ENCODE assay signal across 11 cellular contexts in the genomic region with DNA sequence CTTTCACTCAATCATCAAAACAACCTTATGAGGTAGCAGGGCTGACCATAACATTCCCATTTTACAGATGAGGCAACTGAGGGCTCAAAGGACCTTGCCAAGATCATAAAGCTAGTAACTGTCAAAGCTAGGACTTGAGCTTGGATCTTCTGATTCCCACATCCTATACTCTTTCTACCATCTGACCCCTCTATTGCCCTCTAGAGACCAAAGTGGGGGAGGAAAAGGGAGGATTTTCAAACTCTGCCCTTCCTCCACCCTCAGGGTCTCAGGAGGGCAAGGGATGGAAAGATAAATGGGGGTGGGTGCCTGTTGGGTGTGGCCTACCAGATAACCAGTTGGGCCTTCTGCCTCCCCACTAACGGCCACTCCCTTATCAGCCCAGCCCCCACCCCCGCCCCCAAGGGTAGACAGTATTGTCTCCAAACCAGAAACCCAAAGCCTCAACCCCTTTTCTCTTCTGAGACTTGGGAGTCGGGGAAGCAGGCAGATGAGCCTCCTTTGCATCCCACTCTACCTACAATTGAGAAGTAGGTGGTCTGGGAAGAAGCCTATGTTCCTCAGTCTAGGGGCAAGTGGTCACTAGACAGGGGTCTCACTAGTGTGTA. TPM values are rescaled to one million over a fixed set of nuclear protein-coding genes. Genes with fewer than 3 reads are reported as not detected.
DNase-seq lines count a peak whose midpoint lies in the region; ATAC-seq and TF ChIP-seq lines count a peak whose summit lies in the region.
"Had no signal": no experiment of that assay in that cellular context is flagged by ENCODE, and none has a peak within 500 bp of the region (broad histone marks: within the 10 kb centered on the region; RNA-seq: fewer than 3 reads in every experiment).

No MANE protein-coding gene starts in this region.

- TF ChIP-seq CTCF in RWPE2 (IDR thresholded peaks at IDR 0.05; ENCODE audit: poor library complexity, severe bottlenecking) (peak; percentile 19), epithelial cell of proximal tubule (conservative IDR thresholded peaks at IDR 0.05; ENCODE audit: low read depth, low read length) (peak; percentile 36)

- H3K9me3 ChIP-seq in RWPE2 (ENCODE audit: severe bottlenecking) = no peaks in the 10 kb centered on the region
- H3K9me3 ChIP-seq: prostate gland had no signal

- DNase-seq in activated naive CD4-positive, alpha-beta T cell treated with anti-CD3 and anti-CD28 coated beads, Interleukin-2, amount 10 ng/mL, durations not matched to agents 7 days and 5 days = no peak
- DNase-seq in activated naive CD4-positive, alpha-beta T cell (lab: John Stamatoyannopoulos, UW) = no peak
- no peak for DNase-seq in RWPE2 (ENCODE audit: low spot score)
- DNase-seq in epithelial cell of proximal tubule (ENCODE audit: low read depth) = no peak
- no peak for DNase-seq in stimulated activated naive CD8-positive, alpha-beta T cell treated with anti-CD3 and anti-CD28 coated beads, Interleukin-15, amount 100 ng/mL, for 72 hours
- DNase-seq in SHP77 treated with DMSO at 0.1 percent for 48 hours (lab: John Stamatoyannopoulos, UW) = no peak
- no peak for DNase-seq in NOMO-1 (lab: John Stamatoyannopoulos, UW; ENCODE audit: unreplicated experiment in 2 of 2)
- no peak for DNase-seq in NCI-H2107 treated with DMSO at 0.1 percent for 48 hours (lab: John Stamatoyannopoulos, UW; ENCODE audit: unreplicated experiment)
- DNase-seq: activated CD4-positive, alpha-beta T cell treated with anti-CD3 and anti-CD28 coated beads for 1 hour; NCI-H1092 had no signal

- peak overlapping the region; percentile 73 for H3K27ac ChIP-seq in RWPE2 (ENCODE audit: poor library complexity, severe bottlenecking)
- H3K27ac ChIP-seq: prostate gland had no signal

- no peaks in the 10 kb centered on the region for H3K9me3 Mint-ChIP-seq in activated naive CD4-positive, alpha-beta T cell treated with anti-CD3 and anti-CD28 coated beads, Interleukin-2, amount 10 ng/mL, durations not matched to agents 7 days and 5 days
- no peaks in the 10 kb centered on the region for H3K9me3 Mint-ChIP-seq in stimulated activated naive CD8-positive, alpha-beta T cell treated with anti-CD3 and anti-CD28 coated beads, Interleukin-15, amount 100 ng/mL, for 72 hours

- ATAC-seq in RWPE2 (ENCODE audit: low read depth) = no peak
- ATAC-seq in stimulated activated naive CD8-positive, alpha-beta T cell treated with anti-CD3 and anti-CD28 coated beads, Interleukin-15, amount 100 ng/mL, for 72 hours = no peak

- H3K4me3 Mint-ChIP-seq in activated naive CD4-positive, alpha-beta T cell treated with anti-CD3 and anti-CD28 coated beads, Interleukin-2, amount 10 ng/mL, durations not matched to agents 7 days and 5 days = peak overlapping the region; percentile 80
- H3K4me3 Mint-ChIP-seq in stimulated activated naive CD8-positive, alpha-beta T cell treated with anti-CD3 and anti-CD28 coated beads, Interleukin-15, amount 100 ng/mL, for 72 hours = peak overlapping the region; percentile 91 to 99

- H3K4me3 ChIP-seq in RWPE2 (ENCODE audit: severe bottlenecking) = no peak overlapping the region
- no peak overlapping the region for H3K4me3 ChIP-seq in epithelial cell of proximal tubule (ENCODE audit: low read depth, low read length)
- H3K4me3 ChIP-seq: prostate gland had no signal

- H3K4me1 ChIP-seq in RWPE2 (ENCODE audit: insufficient read depth, poor library complexity, severe bottlenecking) = peaks cover 26% of the 10 kb centered on the region

- no peaks in the 10 kb centered on the region for H3K27me3 ChIP-seq in RWPE2 (ENCODE audit: insufficient read depth, poor library complexity, severe bottlenecking)

- peaks cover 37% of the 10 kb centered on the region for H3K36me3 Mint-ChIP-seq in activated naive CD4-positive, alpha-beta T cell treated with anti-CD3 and anti-CD28 coated beads, Interleukin-2, amount 10 ng/mL, durations not matched to agents 7 days and 5 days

- no peaks in the 10 kb centered on the region for H3K27me3 Mint-ChIP-seq in activated naive CD4-positive, alpha-beta T cell treated with anti-CD3 and anti-CD28 coated beads, Interleukin-2, amount 10 ng/mL, durations not matched to agents 7 days and 5 days
- no peaks in the 10 kb centered on the region for H3K27me3 Mint-ChIP-seq in stimulated activated naive CD8-positive, alpha-beta T cell treated with anti-CD3 and anti-CD28 coated beads, Interleukin-15, amount 100 ng/mL, for 72 hours

- peaks cover 50% of the 10 kb centered on the region for H3K4me1 Mint-ChIP-seq in activated naive CD4-positive, alpha-beta T cell treated with anti-CD3 and anti-CD28 coated beads, Interleukin-2, amount 10 ng/mL, durations not matched to agents 7 days and 5 days
- peaks cover 55% of the 10 kb centered on the region for H3K4me1 Mint-ChIP-seq in stimulated activated naive CD8-positive, alpha-beta T cell treated with anti-CD3 and anti-CD28 coated beads, Interleukin-15, amount 100 ng/mL, for 72 hours

- H3K36me3 ChIP-seq in RWPE2 (ENCODE audit: low read depth) = peaks cover 39% of the 10 kb centered on the region

- CTCF ChIA-PET in activated naive CD4-positive, alpha-beta T cell treated with anti-CD3 and anti-CD28 coated beads, Interleukin-2, amount 10 ng/mL, durations not matched to agents 7 days and 5 days (lab: Charles Lee) = interaction anchor here (0.7 to 1.5 kb wide), 7 partner anchors 11 to 239 kb away, joined by 3 to 6 read pairs (median 5); no protein-coding TSS in a partner anchor

- H3K27ac Mint-ChIP-seq in activated naive CD4-positive, alpha-beta T cell treated with anti-CD3 and anti-CD28 coated beads, Interleukin-2, amount 10 ng/mL, durations not matched to agents 7 days and 5 days = no peak overlapping the region
- H3K27ac Mint-ChIP-seq in stimulated activated naive CD8-positive, alpha-beta T cell treated with anti-CD3 and anti-CD28 coated beads, Interleukin-15, amount 100 ng/mL, for 72 hours = no peak overlapping the region

RNA-seq across cellular contexts. Expression of a gene that starts 7.9 kb away (rescaled TPM):
- total RNA-seq in epithelial cell of proximal tubule = 24.5 and 29.5 TPM in 2 replicates

RNA-seq across cellular contexts. Expression of a gene that starts 20.5 kb away (rescaled TPM):
- 21.4 and 35.5 TPM in 2 replicates for total RNA-seq in epithelial cell of proximal tubule

RNA-seq across cellular contexts. Expression of a gene that starts 39.9 kb away (rescaled TPM):
- total RNA-seq in epithelial cell of proximal tubule = 100 and 130 TPM in 2 replicates

RNA-seq across cellular contexts. Expression of a gene that starts 47.2 kb away (rescaled TPM):
- 47.6 and 52.6 TPM in 2 replicates for total RNA-seq in epithelial cell of proximal tubule

RNA-seq across cellular contexts. Expression of a gene that starts 56.3 kb away (rescaled TPM):
- 6.6 and 9.5 TPM in 2 replicates for total RNA-seq in epithelial cell of proximal tubule
